1 cellular context compared by ENCODE assay signal in the genomic region with DNA sequence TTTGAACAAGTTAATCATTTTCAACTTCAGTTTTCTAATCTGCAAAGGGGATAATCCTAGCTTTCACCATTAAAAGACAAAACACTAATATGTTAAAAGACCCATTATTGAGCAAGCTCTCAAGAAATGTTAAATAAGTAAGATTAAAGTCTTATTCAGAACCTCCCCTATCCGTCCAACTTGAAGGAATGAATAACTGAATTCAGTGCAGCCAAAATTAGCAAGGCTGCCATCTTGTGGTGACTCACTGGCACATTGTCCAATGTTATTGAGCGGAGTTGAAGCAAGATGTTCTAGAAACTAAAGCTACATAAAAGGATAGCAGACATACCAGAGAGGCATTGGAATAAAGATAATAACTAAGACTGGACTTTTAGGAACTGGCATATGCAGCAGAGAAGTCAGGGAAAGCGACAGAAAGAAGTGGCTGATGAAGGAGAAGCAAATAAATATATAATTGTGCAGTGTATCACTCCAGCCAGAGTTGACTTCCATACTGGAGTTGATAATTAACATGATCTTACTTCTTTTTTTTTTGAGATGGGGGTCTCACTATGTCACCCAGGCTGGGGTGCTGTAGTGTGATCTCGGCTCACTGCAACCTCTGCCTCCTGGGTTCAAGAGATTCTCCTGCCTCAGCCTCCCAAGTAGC.
TF ChIP-seq lines count a peak whose summit lies in the region.

No MANE protein-coding gene starts in this region.

TF ChIP-seq in HEK293, 187 proteins besides CTCF, POLR2A, EP300 and RAD21 (continued from another document):
- no peak for TF ChIP-seq PATZ1 (tag by site-specific recombination; IDR thresholded peaks at IDR 0.05)
- no peak for TF ChIP-seq ZSCAN5A (tag by site-specific recombination; IDR thresholded peaks at IDR 0.05)
- TF ChIP-seq ZNF311 (tag by site-specific recombination; IDR thresholded peaks at IDR 0.05; ENCODE audit: borderline replicate concordance): no peak
- no peak for TF ChIP-seq ZNF843 (tag by site-specific recombination; IDR thresholded peaks at IDR 0.05)
- TF ChIP-seq ZNF658 (tag by site-specific recombination; IDR thresholded peaks at IDR 0.05): no peak
- no peak for TF ChIP-seq ZBTB7A (tag by site-specific recombination; IDR thresholded peaks at IDR 0.05; ENCODE audit: low read depth)
